19 cellular contexts compared by ENCODE assay signal in genomic region chr14:104561124-104561531, GRCh38. TPM values are rescaled to one million over a fixed set of nuclear protein-coding genes. Genes with fewer than 3 reads are reported as not detected.
DNase-seq lines count a peak whose midpoint lies in the region; ATAC-seq and TF ChIP-seq lines count a peak whose summit lies in the region.
"Had no signal": no experiment of that assay in that cellular context is flagged by ENCODE, and none has a peak within 500 bp of the region (broad histone marks: within the 10 kb centered on the region; RNA-seq: fewer than 3 reads in every experiment).

No MANE protein-coding gene starts in this region.

- H3K4me1 ChIP-seq in BE2C: peaks cover 36% of the 10 kb centered on the region

- peaks cover 26% of the 10 kb centered on the region for H3K27me3 Mint-ChIP-seq in nephron progenitor cell (ENCODE audit: low read depth, poor library complexity)

- no peaks in the 10 kb centered on the region for H3K36me3 ChIP-seq in BE2C

- H3K4me3 ChIP-seq in BE2C (ENCODE audit: low read depth, low read length): no peak overlapping the region

- no peak overlapping the region for H3K4me3 Mint-ChIP-seq in nephron progenitor cell

- no peak for ATAC-seq in GM18909 (IDR thresholded peaks at IDR 0.05; ENCODE audit: poor library complexity, unreplicated experiment)
- ATAC-seq: HepG2, Panc1 had no signal

- TF ChIP-seq CTCF in BE2C (IDR thresholded peaks at IDR 0.05; ENCODE audit: low read depth, low read length) (no peak), nephron progenitor cell (IDR thresholded peaks at IDR 0.05) (no peak)

- peak in 2 of 3 experiments; percentile 24 to 37 for DNase-seq in NCI-H1417 (lab: John Stamatoyannopoulos, UW)
- no peak for DNase-seq in NCI-H1417 treated with DMSO at 0.1 percent for 48 hours (lab: John Stamatoyannopoulos, UW)
- DNase-seq in BE2C: peak; percentile 31
- peak; percentile 79 for DNase-seq in RPMI8226
- DNase-seq in nephron progenitor cell: no peak
- DNase-seq in T1000 (lab: John Stamatoyannopoulos, UW): no peak
- no peak for DNase-seq in activated CD4-positive, alpha-beta T cell treated with anti-CD3 and anti-CD28 coated beads, Interleukin-2, amount 50 U/mL, for 48 hours
- DNase-seq: 8988T, C1 segment of cervical spinal cord, EL, H7, KG1, NCI-H146, NCI-H345, SHP77, SK-N-SH had no signal

- peaks cover 35% of the 10 kb centered on the region for H3K4me1 Mint-ChIP-seq in nephron progenitor cell

- no peaks in the 10 kb centered on the region for H3K27me3 ChIP-seq in BE2C

- peak overlapping the region; percentile 25 for H3K27ac Mint-ChIP-seq in nephron progenitor cell

- H3K9me3 ChIP-seq in BE2C: no peaks in the 10 kb centered on the region
- H3K9me3 ChIP-seq: SK-N-SH had no signal

- no peaks in the 10 kb centered on the region for H3K36me3 Mint-ChIP-seq in nephron progenitor cell (ENCODE audit: low read depth)

- H3K9me3 Mint-ChIP-seq in nephron progenitor cell: no peaks in the 10 kb centered on the region

RNA-seq across cellular contexts. Expression of gene C14orf180, which starts 18.4 kb away (rescaled TPM):
- polyA plus RNA-seq in BE2C (2012; ENCODE audit: insufficient read depth, insufficient read length, low read depth): 1.9 TPM
- polyA plus RNA-seq: HepG2, SK-N-SH had no signal

RNA-seq across cellular contexts. Expression of gene TMEM179, which starts 43.4 kb away (rescaled TPM):
- polyA plus RNA-seq in BE2C (2012; ENCODE audit: insufficient read depth, insufficient read length, low read depth): 0.80 TPM
- polyA plus RNA-seq: HepG2 had no signal

Comparison
In these comparisons a context has a peak if more than half of its experiments do, and no peak if none do; other contexts are left out.
1. DNase-seq: peak in NCI-H1417 (2 of 3), BE2C (single experiment) and RPMI8226 (single experiment); none in NCI-H1417 treated with DMSO at 0.1 percent for 48 hours (single experiment), nephron progenitor cell (single experiment), T1000 (single experiment) and activated CD4-positive, alpha-beta T cell treated with anti-CD3 and anti-CD28 coated beads, Interleukin-2, amount 50 U/mL, for 48 hours (0 of 2).